ENCODE assay signal across 1 cellular context in genomic region chr15:67824900-67825879, GRCh38.
TF ChIP-seq lines count a peak whose summit lies in the region.

Gene SKOR1 (plus strand): TSS chr15:67825509. CDS start chr15:67825603, 94 bp downstream.

TF ChIP-seq in GM12878, 131 proteins besides CTCF, POLR2A, EP300 and RAD21:
- TF ChIP-seq REST (IDR thresholded peaks at IDR 0.05; ENCODE audit: low read depth, low read length) (peak; percentile 68), LARP7 (IDR thresholded peaks at IDR 0.05) (no peak), NRF1 (conservative IDR thresholded peaks at IDR 0.05; ENCODE audit: low read depth, low read length) (no peak), SMARCA5 (IDR thresholded peaks at IDR 0.05) (no peak)
